In genomic region chr1:184112176-184112948, GRCh38 we compare ENCODE assay signal across 21 cellular contexts.
DNase-seq lines count a peak whose midpoint lies in the region; ATAC-seq and FAIRE-seq lines count a peak whose summit lies in the region.
"Had no signal": no experiment of that assay in that cellular context is flagged by ENCODE, and none has a peak within 500 bp of the region (broad histone marks: within the 10 kb centered on the region; RNA-seq: fewer than 3 reads in every experiment).

No MANE protein-coding gene starts in this region.

- CTCF ChIA-PET in naive thymus-derived CD4-positive, alpha-beta T cell (lab: Charles Lee): no interaction called here

- WGBS in small intestine, 3 donors: 39 to 68% (median 42%) methylated on average over 2 of the region's 2 CpGs

- no peaks in the 10 kb centered on the region for H3K36me3 ChIP-seq in SK-N-MC (ENCODE audit: insufficient read depth, low read length)
- no peaks in the 10 kb centered on the region for H3K36me3 ChIP-seq in small intestine (ENCODE audit: control insufficient read depth in 2 of 2, insufficient read depth in 2 of 2, low read length in 2 of 2)
- H3K36me3 ChIP-seq in naive thymus-derived CD4-positive, alpha-beta T cell (ENCODE audit: control insufficient read depth in 2 of 3, insufficient read depth in 3 of 3, low read length in 3 of 3): no peaks in the 10 kb centered on the region
- H3K36me3 ChIP-seq: BLaER1 had no signal

- H3K27ac Mint-ChIP-seq in activated naive CD8-positive, alpha-beta T cell treated with anti-CD3 and anti-CD28 coated beads, Interleukin-2, amount 50 U/mL, for 24 hours: no peak overlapping the region
- H3K27ac Mint-ChIP-seq in naive thymus-derived CD4-positive, alpha-beta T cell: no peak overlapping the region
- H3K27ac Mint-ChIP-seq: CD4-positive, alpha-beta memory T cell; HFFc6; IgD-negative memory B cell had no signal

- H3K9me3 ChIP-seq in SK-N-MC (ENCODE audit: low read depth, low read length) (no peaks in the 10 kb centered on the region), small intestine (ENCODE audit: control insufficient read depth, low read depth) (no peaks in the 10 kb centered on the region)
- no peaks in the 10 kb centered on the region for H3K9me3 ChIP-seq in naive thymus-derived CD4-positive, alpha-beta T cell (ENCODE audit: control insufficient read depth in 2 of 3, low read length in 3 of 3)

- H3K9me3 Mint-ChIP-seq in activated naive CD8-positive, alpha-beta T cell treated with anti-CD3 and anti-CD28 coated beads, Interleukin-2, amount 50 U/mL, for 24 hours: no peaks in the 10 kb centered on the region
- H3K9me3 Mint-ChIP-seq in naive thymus-derived CD4-positive, alpha-beta T cell: peaks cover 0 to 8% (median 0%) of the 10 kb centered on the region in 11 donors
- H3K9me3 Mint-ChIP-seq: HFFc6 had no signal

- POLR2A ChIA-PET in naive thymus-derived CD4-positive, alpha-beta T cell (lab: Charles Lee): no interaction called here

- no peak for ATAC-seq in activated naive CD8-positive, alpha-beta T cell treated with anti-CD3 and anti-CD28 coated beads, Interleukin-2, amount 50 U/mL, for 24 hours
- ATAC-seq in naive thymus-derived CD4-positive, alpha-beta T cell: no peak

- no peak for FAIRE-seq in small intestine (lab: Jason Lieb, UNC)
- FAIRE-seq: A204.1, HTR-8/SVneo had no signal

- H3K9ac ChIP-seq in SK-N-MC (ENCODE audit: insufficient read length): peak overlapping the region; percentile 51
- H3K9ac ChIP-seq: BLaER1 had no signal

- no peaks in the 10 kb centered on the region for H3K4me1 ChIP-seq in small intestine (ENCODE audit: control insufficient read depth in 2 of 2, insufficient read depth in 1 of 2, low read depth in 1 of 2, low read length in 1 of 2)
- H3K4me1 ChIP-seq in naive thymus-derived CD4-positive, alpha-beta T cell (ENCODE audit: control insufficient read depth in 2 of 2, insufficient read depth in 2 of 2, low read length in 2 of 2): no peaks in the 10 kb centered on the region
- H3K4me1 ChIP-seq: BLaER1 had no signal

- H3K36me3 Mint-ChIP-seq in activated naive CD8-positive, alpha-beta T cell treated with anti-CD3 and anti-CD28 coated beads, Interleukin-2, amount 50 U/mL, for 24 hours (ENCODE audit: low read depth): peaks cover 1% of the 10 kb centered on the region
- peaks cover 0 to 9% (median 6%) of the 10 kb centered on the region in 5 donors for H3K36me3 Mint-ChIP-seq in naive thymus-derived CD4-positive, alpha-beta T cell

- DNase-seq in Caki2 (ENCODE audit: low read depth): peak; percentile 10
- DNase-seq in HPDE6-E6E7 (ENCODE audit: extremely low spot score): peak; percentile 27
- DNase-seq in SK-N-MC (ENCODE audit: low read depth, low spot score): peak; percentile 77
- DNase-seq in kidney glomerular epithelial cell (lab: John Stamatoyannopoulos, UW): peak; percentile 17
- DNase-seq in posterior cingulate gyrus: no peak
- DNase-seq in small intestine: no peak
- DNase-seq in activated naive CD8-positive, alpha-beta T cell treated with anti-CD3 and anti-CD28 coated beads, Interleukin-2, amount 50 U/mL, for 24 hours: no peak
- no peak for DNase-seq in naive thymus-derived CD4-positive, alpha-beta T cell
- DNase-seq: Calu3; CD4-positive, alpha-beta memory T cell; EL; HFFc6; NCI-H1105 treated with DMSO at 0.1 percent for 48 hours; NCI-H1694 treated with DMSO at 0.1 percent for 48 hours; NCI-H748 treated with DMSO at 0.1 percent for 48 hours had no signal

- intact Hi-C loops in posterior cingulate gyrus (cut with DNase I): no loop called here
- intact Hi-C loops in naive thymus-derived CD4-positive, alpha-beta T cell (cut with micrococcal nuclease): no loop called here

- no peak overlapping the region for H3K4me3 Mint-ChIP-seq in activated naive CD8-positive, alpha-beta T cell treated with anti-CD3 and anti-CD28 coated beads, Interleukin-2, amount 50 U/mL, for 24 hours
- no peak overlapping the region for H3K4me3 Mint-ChIP-seq in naive thymus-derived CD4-positive, alpha-beta T cell
- H3K4me3 Mint-ChIP-seq: CD4-positive, alpha-beta memory T cell; HFFc6; IgD-negative memory B cell had no signal

- H3K27me3 Mint-ChIP-seq in activated naive CD8-positive, alpha-beta T cell treated with anti-CD3 and anti-CD28 coated beads, Interleukin-2, amount 50 U/mL, for 24 hours: no peaks in the 10 kb centered on the region
- no peaks in the 10 kb centered on the region for H3K27me3 Mint-ChIP-seq in naive thymus-derived CD4-positive, alpha-beta T cell
- H3K27me3 Mint-ChIP-seq: CD4-positive, alpha-beta memory T cell; IgD-negative memory B cell had no signal

- peaks cover 5% of the 10 kb centered on the region for H3K4me1 Mint-ChIP-seq in activated naive CD8-positive, alpha-beta T cell treated with anti-CD3 and anti-CD28 coated beads, Interleukin-2, amount 50 U/mL, for 24 hours
- peaks cover 0 to 9% (median 0%) of the 10 kb centered on the region in 7 donors for H3K4me1 Mint-ChIP-seq in naive thymus-derived CD4-positive, alpha-beta T cell

- peak overlapping the region; percentile 86 for H3K27ac ChIP-seq in SK-N-MC
- H3K27ac ChIP-seq in small intestine (ENCODE audit: low read depth in 1 of 2, low read length in 1 of 2): no peak overlapping the region
- no peak overlapping the region for H3K27ac ChIP-seq in naive thymus-derived CD4-positive, alpha-beta T cell (ENCODE audit: low read depth, low read length)
- H3K27ac ChIP-seq: BLaER1, HL-60, RWPE1 had no signal

- in situ Hi-C loops in Caki2 (cut with HindIII; ENCODE audit: low pct_unique_long_range_greater_than_20kb, low sequenced_read_pairs): no loop called here

- H3K4me3 ChIP-seq in SK-N-MC (peak overlapping the region; percentile 56), small intestine (ENCODE audit: low read depth in 1 of 2, low read length in 2 of 2) (no peak overlapping the region)
- H3K4me3 ChIP-seq in naive thymus-derived CD4-positive, alpha-beta T cell (ENCODE audit: low read length): no peak overlapping the region
- H3K4me3 ChIP-seq: BLaER1 had no signal

- H3K27me3 ChIP-seq in small intestine (ENCODE audit: control insufficient read depth in 2 of 2, insufficient read depth in 2 of 2, low read length in 2 of 2): no peaks in the 10 kb centered on the region
- H3K27me3 ChIP-seq in naive thymus-derived CD4-positive, alpha-beta T cell (ENCODE audit: control insufficient read depth in 2 of 2, insufficient read depth in 2 of 2, low read length in 2 of 2): no peaks in the 10 kb centered on the region
- H3K27me3 ChIP-seq: BLaER1 had no signal

Comparison
In these comparisons a context has a peak if more than half of its experiments do, and no peak if none do; other contexts are left out.
1. DNase-seq: peak in Caki2 (single experiment), HPDE6-E6E7 (single experiment), SK-N-MC (single experiment) and kidney glomerular epithelial cell (single experiment); none in posterior cingulate gyrus (0 of 10), small intestine (single experiment), activated naive CD8-positive, alpha-beta T cell treated with anti-CD3 and anti-CD28 coated beads, Interleukin-2, amount 50 U/mL, for 24 hours (single experiment) and naive thymus-derived CD4-positive, alpha-beta T cell (0 of 9).